Comparison of ENCODE assay signal across 15 cellular contexts in the genomic region with DNA sequence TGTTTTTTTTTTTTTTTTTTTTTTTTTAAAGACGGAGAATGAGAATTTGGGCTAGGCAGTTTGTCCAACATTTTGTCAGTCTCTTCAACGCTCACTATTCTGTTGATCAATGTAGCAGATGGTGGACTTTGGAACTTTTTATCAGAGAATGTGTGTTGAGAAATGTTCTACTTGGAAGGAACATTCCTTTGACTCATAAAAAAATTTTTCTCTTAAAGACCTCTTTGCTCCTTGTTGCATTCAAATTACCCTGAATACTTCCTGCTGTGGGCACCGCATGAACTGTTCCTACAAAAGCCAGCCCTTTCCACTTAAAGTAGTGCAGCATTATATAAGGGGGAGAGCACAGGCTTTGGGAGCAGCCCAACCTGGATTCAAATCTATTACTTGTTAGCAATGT.
DNase-seq lines count a peak whose midpoint lies in the region; ATAC-seq, FAIRE-seq and TF ChIP-seq lines count a peak whose summit lies in the region.
"Had no signal": no experiment of that assay in that cellular context is flagged by ENCODE, and none has a peak within 500 bp of the region (broad histone marks: within the 10 kb centered on the region; RNA-seq: fewer than 3 reads in every experiment).

No MANE protein-coding gene starts in this region.

- peaks cover 19% of the 10 kb centered on the region for H3K4me1 Mint-ChIP-seq in activated T-helper 1 cell treated with anti-CD3 and anti-CD28 coated beads, Interleukin-12 subunit alpha, Interleukin-12 subunit beta, Interleukin-2, Interleukin-4 antibody, amounts not matched to agents 30 ng/mL and 10 ng/mL and 1 ng/mL, durations not matched to agents 14 hours and 24 hours and 36 hours (ENCODE audit: low read depth)

- no peak overlapping the region for H3K27ac Mint-ChIP-seq in activated T-helper 1 cell treated with anti-CD3 and anti-CD28 coated beads, Interleukin-12 subunit alpha, Interleukin-12 subunit beta, Interleukin-2, Interleukin-4 antibody, amounts not matched to agents 30 ng/mL and 10 ng/mL and 1 ng/mL, durations not matched to agents 14 hours and 24 hours and 36 hours
- H3K27ac Mint-ChIP-seq: stimulated activated effector memory CD8-positive, alpha-beta T cell treated with anti-CD3 and anti-CD28 coated beads, Interleukin-12 subunit alpha, Interleukin-12 subunit beta, amount 100 ng/mL, for 72 hours; T-cell had no signal

- POLR2A ChIA-PET in PC-3 (lab: Charles Lee; ENCODE audit: unreplicated experiment): no interaction called here

- no peaks in the 10 kb centered on the region for H3K9me3 ChIP-seq in adipocyte (ENCODE audit: control insufficient read depth, low read length)
- H3K9me3 ChIP-seq in pancreas: no peaks in the 10 kb centered on the region
- no peaks in the 10 kb centered on the region for H3K9me3 ChIP-seq in PC-3 (ENCODE audit: low read length)
- H3K9me3 ChIP-seq: BLaER1 had no signal

- CTCF ChIA-PET in PC-3 (lab: Charles Lee): no interaction called here

- no peak overlapping the region for H2AFZ ChIP-seq in PC-3 (ENCODE audit: low read length)

- H3K79me2 ChIP-seq in PC-3 (ENCODE audit: low read length): no peaks in the 10 kb centered on the region

- H3K9me3 Mint-ChIP-seq in activated T-helper 1 cell treated with anti-CD3 and anti-CD28 coated beads, Interleukin-12 subunit alpha, Interleukin-12 subunit beta, Interleukin-2, Interleukin-4 antibody, amounts not matched to agents 30 ng/mL and 10 ng/mL and 1 ng/mL, durations not matched to agents 14 hours and 24 hours and 36 hours: no peaks in the 10 kb centered on the region
- H3K9me3 Mint-ChIP-seq: central memory CD8-positive, alpha-beta T cell; stimulated activated effector memory CD8-positive, alpha-beta T cell treated with anti-CD3 and anti-CD28 coated beads, Interleukin-12 subunit alpha, Interleukin-12 subunit beta, amount 100 ng/mL, for 72 hours; T-cell had no signal

- peaks cover 5% of the 10 kb centered on the region for H3K36me3 Mint-ChIP-seq in activated T-helper 1 cell treated with anti-CD3 and anti-CD28 coated beads, Interleukin-12 subunit alpha, Interleukin-12 subunit beta, Interleukin-2, Interleukin-4 antibody, amounts not matched to agents 30 ng/mL and 10 ng/mL and 1 ng/mL, durations not matched to agents 14 hours and 24 hours and 36 hours (ENCODE audit: low read depth)

- H3K4me3 Mint-ChIP-seq in activated T-helper 1 cell treated with anti-CD3 and anti-CD28 coated beads, Interleukin-12 subunit alpha, Interleukin-12 subunit beta, Interleukin-2, Interleukin-4 antibody, amounts not matched to agents 30 ng/mL and 10 ng/mL and 1 ng/mL, durations not matched to agents 14 hours and 24 hours and 36 hours: no peak overlapping the region
- H3K4me3 Mint-ChIP-seq: central memory CD8-positive, alpha-beta T cell; stimulated activated effector memory CD8-positive, alpha-beta T cell treated with anti-CD3 and anti-CD28 coated beads, Interleukin-12 subunit alpha, Interleukin-12 subunit beta, amount 100 ng/mL, for 72 hours; T-cell had no signal

- H3K9me2 ChIP-seq in PC-3 (replicated peaks; ENCODE audit: low read length): no peaks in the 10 kb centered on the region

- DNase-seq in EH (ENCODE audit: low read depth) (peak; percentile 62), adipocyte (ENCODE audit: low read depth) (peak; percentile 80), left cardiac atrium (no peak), pancreas (peak in 3 of 6 donors; percentile 37 to 61 (median 48)), NCI-H345 (lab: John Stamatoyannopoulos, UW) (no peak), PC-3 (no peak)
- no peak for DNase-seq in activated T-helper 1 cell treated with anti-CD3 and anti-CD28 coated beads, Interleukin-12 subunit alpha, Interleukin-12 subunit beta, Interleukin-2, Interleukin-4 antibody, amounts not matched to agents 30 ng/mL and 10 ng/mL and 1 ng/mL, durations not matched to agents 14 hours and 24 hours and 36 hours (ENCODE audit: low spot score)
- DNase-seq: activated gamma-delta T cell treated with Interleukin-2 at 50 U/mL for 16 hours, Kasumi-1, NCI-H2081, T-cell had no signal

- H3K4me1 ChIP-seq in adipocyte (ENCODE audit: control insufficient read depth, insufficient read depth, low read length) (peaks cover 50% of the 10 kb centered on the region), pancreas (peaks cover 13 to 29% (median 26%) of the 10 kb centered on the region in 3 donors), PC-3 (ENCODE audit: insufficient read depth, low read length) (no peaks in the 10 kb centered on the region)
- H3K4me1 ChIP-seq: BLaER1 had no signal

- H3K4me3 ChIP-seq in adipocyte (ENCODE audit: low read length) (no peak overlapping the region), pancreas (no peak overlapping the region), PC-3 (ENCODE audit: low read length) (no peak overlapping the region)
- H3K4me3 ChIP-seq: BLaER1 had no signal

- ATAC-seq in left cardiac atrium: peak; percentile 73 to 75
- ATAC-seq in pancreas: peak; percentile 84 to 88 (median 86)
- no peak for ATAC-seq in PC-3
- ATAC-seq in HG02870 (IDR thresholded peaks at IDR 0.05; ENCODE audit: unreplicated experiment): no peak
- ATAC-seq: stimulated activated effector memory CD8-positive, alpha-beta T cell treated with anti-CD3 and anti-CD28 coated beads, Interleukin-12 subunit alpha, Interleukin-12 subunit beta, amount 100 ng/mL, for 72 hours; T-cell had no signal

- intact Hi-C loops in left cardiac atrium (cut with DNase I) (no loop called here), pancreas (cut with DNase I) (no loop called here), PC-3 (cut with micrococcal nuclease) (no loop called here)
- intact Hi-C loops in activated T-helper 1 cell treated with anti-CD3 and anti-CD28 coated beads, Interleukin-12 subunit alpha, Interleukin-12 subunit beta, Interleukin-2, Interleukin-4 antibody, amounts not matched to agents 30 ng/mL and 10 ng/mL and 1 ng/mL, durations not matched to agents 14 hours and 24 hours and 36 hours (cut with micrococcal nuclease): no loop called here

- 8 to 13% methylated on average over 3 of the region's 3 CpGs for WGBS in pancreas, 2 donors

- peak overlapping the region; percentile 45 for H3K9ac ChIP-seq in adipocyte (ENCODE audit: low read length)
- no peak overlapping the region for H3K9ac ChIP-seq in PC-3 (ENCODE audit: low read length)
- H3K9ac ChIP-seq: BLaER1 had no signal

- no peaks in the 10 kb centered on the region for H3F3A ChIP-seq in PC-3 (ENCODE audit: low read length, unreplicated experiment)

- no peaks in the 10 kb centered on the region for H4K20me1 ChIP-seq in PC-3 (ENCODE audit: low read length)
- H4K20me1 ChIP-seq: BLaER1 had no signal

- peak overlapping the region; percentile 35 to 82 (median 60) for H3K27ac ChIP-seq in pancreas
- H3K27ac ChIP-seq in PC-3 (ENCODE audit: low read length): no peak overlapping the region
- H3K27ac ChIP-seq: BLaER1 had no signal

- no TSS peak for BruUV-seq in PC-3 (replicated peaks; lab: Mats Ljungman, UMichigan)

- FAIRE-seq in pancreas (lab: Jason Lieb, UNC): peak; percentile 74

- no peaks in the 10 kb centered on the region for H3K36me3 ChIP-seq in adipocyte (ENCODE audit: control insufficient read depth, insufficient read depth, low read length, severe bottlenecking)
- no peaks in the 10 kb centered on the region for H3K36me3 ChIP-seq in pancreas
- no peaks in the 10 kb centered on the region for H3K36me3 ChIP-seq in PC-3 (ENCODE audit: low read depth, low read length)

- H3K27me3 Mint-ChIP-seq in activated T-helper 1 cell treated with anti-CD3 and anti-CD28 coated beads, Interleukin-12 subunit alpha, Interleukin-12 subunit beta, Interleukin-2, Interleukin-4 antibody, amounts not matched to agents 30 ng/mL and 10 ng/mL and 1 ng/mL, durations not matched to agents 14 hours and 24 hours and 36 hours (ENCODE audit: insufficient read depth): no peaks in the 10 kb centered on the region
- H3K27me3 Mint-ChIP-seq: central memory CD8-positive, alpha-beta T cell; T-cell had no signal

- TF ChIP-seq CTCF in pancreas (IDR thresholded peaks at IDR 0.05) (no peak), PC-3 (conservative IDR thresholded peaks at IDR 0.05; ENCODE audit: low read depth, low read length) (no peak)

- H3K4me2 ChIP-seq in PC-3 (ENCODE audit: low read length): no peak overlapping the region
- H3K4me2 ChIP-seq: BLaER1 had no signal

- H3K27me3 ChIP-seq in adipocyte (replicated peaks; ENCODE audit: control insufficient read depth, insufficient read depth, low read length) (no peaks in the 10 kb centered on the region), pancreas (no peaks in the 10 kb centered on the region), PC-3 (ENCODE audit: low read length) (no peaks in the 10 kb centered on the region)
- H3K27me3 ChIP-seq: BLaER1 had no signal

Comparison
In these comparisons a context has a peak if more than half of its experiments do, and no peak if none do; other contexts are left out.
1. DNase-seq: peak in EH (single experiment) and adipocyte (single experiment); none in left cardiac atrium (single experiment), NCI-H345 (single experiment), PC-3 (single experiment) and activated T-helper 1 cell treated with anti-CD3 and anti-CD28 coated beads, Interleukin-12 subunit alpha, Interleukin-12 subunit beta, Interleukin-2, Interleukin-4 antibody, amounts not matched to agents 30 ng/mL and 10 ng/mL and 1 ng/mL, durations not matched to agents 14 hours and 24 hours and 36 hours (single experiment).
2. ATAC-seq: peak in left cardiac atrium (2 of 2) and pancreas (4 of 4); none in PC-3 (single experiment) and HG02870 (single experiment).